ENCODE assay signal across 8 cellular contexts in genomic region chr6:27753668-27754407, GRCh38.
DNase-seq lines count a peak whose midpoint lies in the region; FAIRE-seq lines count a peak whose summit lies in the region.

No MANE protein-coding gene starts in this region.

- H3K36me3 ChIP-seq in H7 (replicated peaks; ENCODE audit: control insufficient read depth, insufficient read depth, low read length) (no peaks in the 10 kb centered on the region), MG63 (no peaks in the 10 kb centered on the region), SJCRH30 (no peaks in the 10 kb centered on the region), trophoblast cell (ENCODE audit: control insufficient read depth in 1 of 2, insufficient read depth in 2 of 2, low read length in 2 of 2) (no peaks in the 10 kb centered on the region), urinary bladder (ENCODE audit: insufficient read depth) (no peaks in the 10 kb centered on the region)

- peaks cover 2% of the 10 kb centered on the region for H3K79me1 ChIP-seq in trophoblast cell (ENCODE audit: low read length)

- no peak overlapping the region for H4K8ac ChIP-seq in trophoblast cell (ENCODE audit: low read depth, low read length)

- peak overlapping the region; percentile 65 for H3K4me2 ChIP-seq in trophoblast cell (ENCODE audit: low read length)

- H3K27ac ChIP-seq in SJCRH30, result no peak overlapping the region
- no peak overlapping the region for H3K27ac ChIP-seq in trophoblast cell (ENCODE audit: low read depth, low read length)
- no peak overlapping the region for H3K27ac ChIP-seq in urinary bladder (ENCODE audit: low read depth)

- H4K12ac ChIP-seq in trophoblast cell (ENCODE audit: low read depth, low read length), result no peak overlapping the region

- no peak overlapping the region for H2BK12ac ChIP-seq in trophoblast cell (ENCODE audit: low read length)

- peaks cover 47% of the 10 kb centered on the region for H3K27me3 ChIP-seq in H7 (ENCODE audit: control insufficient read depth, insufficient read depth, low read length)
- H3K27me3 ChIP-seq in MG63, result no peaks in the 10 kb centered on the region
- H3K27me3 ChIP-seq in SJCRH30, result no peaks in the 10 kb centered on the region
- H3K27me3 ChIP-seq in trophoblast cell (ENCODE audit: insufficient read depth, low read length), result no peaks in the 10 kb centered on the region

- no peak overlapping the region for H2AFZ ChIP-seq in trophoblast cell (ENCODE audit: insufficient read depth, low read length, poor library complexity)

- H3K9ac ChIP-seq in trophoblast cell (ENCODE audit: low read length), result no peak overlapping the region

- H3K18ac ChIP-seq in trophoblast cell (ENCODE audit: low read length), result no peak overlapping the region

- no peak overlapping the region for H2AK5ac ChIP-seq in trophoblast cell (ENCODE audit: low read length)

- H3K4ac ChIP-seq in trophoblast cell (ENCODE audit: low read depth, low read length), result no peak overlapping the region

- H3K4me1 ChIP-seq in SJCRH30, result no peaks in the 10 kb centered on the region
- peaks cover 0 to 3% of the 10 kb centered on the region in 2 experiments for H3K4me1 ChIP-seq in trophoblast cell (ENCODE audit: control insufficient read depth in 1 of 2, insufficient read depth in 2 of 2, low read length in 2 of 2)
- H3K4me1 ChIP-seq in urinary bladder (ENCODE audit: insufficient read depth), result no peaks in the 10 kb centered on the region

- H3K79me2 ChIP-seq in trophoblast cell (ENCODE audit: control insufficient read depth, insufficient read depth, low read length, poor library complexity), result no peaks in the 10 kb centered on the region

- no peak overlapping the region for H2BK5ac ChIP-seq in trophoblast cell (ENCODE audit: low read depth, low read length, poor library complexity)

- H4K91ac ChIP-seq in trophoblast cell (ENCODE audit: low read depth, low read length), result no peak overlapping the region

- H3K4me3 ChIP-seq in H7 (ENCODE audit: insufficient read depth, low read depth, low read length) (peak overlapping the region; percentile 83), MG63 (peak overlapping the region; percentile 80), SJCRH30 (peak overlapping the region; percentile 67), trophoblast cell (ENCODE audit: low read depth, low read length) (no peak overlapping the region), urinary bladder (ENCODE audit: low read depth, low read length) (peak overlapping the region; percentile 37)

- H3K23ac ChIP-seq in trophoblast cell (ENCODE audit: low read length), result no peak overlapping the region

- H3K9me3 ChIP-seq in MG63 (no peaks in the 10 kb centered on the region), SJCRH30 (replicated peaks) (no peaks in the 10 kb centered on the region), trophoblast cell (ENCODE audit: insufficient read depth, low read depth, low read length) (no peaks in the 10 kb centered on the region)

- FAIRE-seq in G401.6 (lab: Jason Lieb, UNC), result peak; percentile 96

- no peak overlapping the region for H3K14ac ChIP-seq in trophoblast cell (ENCODE audit: low read length)

- DNase-seq in H7, result peak; percentile 76
- DNase-seq in MG63, result peak; percentile 99
- DNase-seq in SJCRH30, result peak; percentile 89 to 90
- peak; percentile 77 for DNase-seq in activated naive CD4-positive, alpha-beta T cell treated with Interleukin-2 at 50 U/mL for 16 hours
- peak; percentile 91 for DNase-seq in glomerular visceral epithelial cell (ENCODE audit: extremely low spot score)
- DNase-seq in trophoblast cell, result peak; percentile 48 to 63

- H2BK120ac ChIP-seq in trophoblast cell (ENCODE audit: insufficient read depth, low read length, poor library complexity), result no peak overlapping the region

- no CpG with 5 or more reads among the region's 12 CpGs for WGBS in trophoblast cell (ENCODE audit: extremely low coverage, insufficient coverage, insufficient read length)
- WGBS in urinary bladder, result under 1% methylated on average over 12 of the region's 12 CpGs
